ENCODE assay signal across 1 cellular context in the genomic region with DNA sequence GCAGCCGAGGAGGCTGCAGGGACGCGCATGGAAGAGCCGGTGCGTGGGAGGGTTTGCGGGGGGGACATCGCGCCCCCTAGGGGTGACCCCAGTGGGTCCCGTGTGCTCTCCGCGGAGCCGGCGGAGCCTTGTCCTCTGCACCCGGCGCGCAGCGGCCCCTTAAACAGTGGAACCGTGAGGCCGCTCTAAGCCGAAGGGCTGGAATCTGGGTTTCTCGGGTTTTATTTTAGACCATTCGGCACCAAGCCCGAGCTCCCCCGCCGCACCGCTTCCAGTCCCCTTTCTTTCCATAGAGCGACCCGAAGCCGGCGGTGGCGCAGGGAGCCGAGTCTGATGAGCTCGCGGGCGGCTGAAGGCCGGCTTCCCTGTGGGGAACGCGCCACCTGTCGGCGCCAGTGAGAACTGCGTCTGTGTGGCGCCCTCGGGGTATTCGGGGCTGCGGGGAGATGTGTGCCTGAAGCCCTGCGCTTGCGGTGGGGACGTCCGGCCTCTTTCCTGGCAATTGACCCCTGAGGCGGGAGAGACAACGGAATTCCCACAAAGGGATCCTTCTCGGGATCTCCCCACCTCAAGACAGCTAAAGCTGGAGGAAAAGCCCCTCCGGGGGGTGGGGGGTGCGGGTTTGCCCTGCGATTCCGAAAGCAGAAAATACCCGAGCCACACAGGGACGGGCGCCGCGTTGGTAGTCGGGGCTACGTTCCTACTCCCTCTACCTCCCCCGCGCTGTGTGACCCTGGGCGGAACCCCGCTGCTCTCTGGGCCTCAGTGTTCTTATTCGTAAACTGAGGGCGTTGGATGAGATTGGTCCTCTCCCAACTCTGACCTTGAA.
TF ChIP-seq lines count a peak whose summit lies in the region.

No MANE protein-coding gene starts in this region.

TF ChIP-seq in K562, 482 proteins besides CTCF, POLR2A, EP300 and RAD21 (continued from another document and continues in another):
- TF ChIP-seq, protein P1, sequence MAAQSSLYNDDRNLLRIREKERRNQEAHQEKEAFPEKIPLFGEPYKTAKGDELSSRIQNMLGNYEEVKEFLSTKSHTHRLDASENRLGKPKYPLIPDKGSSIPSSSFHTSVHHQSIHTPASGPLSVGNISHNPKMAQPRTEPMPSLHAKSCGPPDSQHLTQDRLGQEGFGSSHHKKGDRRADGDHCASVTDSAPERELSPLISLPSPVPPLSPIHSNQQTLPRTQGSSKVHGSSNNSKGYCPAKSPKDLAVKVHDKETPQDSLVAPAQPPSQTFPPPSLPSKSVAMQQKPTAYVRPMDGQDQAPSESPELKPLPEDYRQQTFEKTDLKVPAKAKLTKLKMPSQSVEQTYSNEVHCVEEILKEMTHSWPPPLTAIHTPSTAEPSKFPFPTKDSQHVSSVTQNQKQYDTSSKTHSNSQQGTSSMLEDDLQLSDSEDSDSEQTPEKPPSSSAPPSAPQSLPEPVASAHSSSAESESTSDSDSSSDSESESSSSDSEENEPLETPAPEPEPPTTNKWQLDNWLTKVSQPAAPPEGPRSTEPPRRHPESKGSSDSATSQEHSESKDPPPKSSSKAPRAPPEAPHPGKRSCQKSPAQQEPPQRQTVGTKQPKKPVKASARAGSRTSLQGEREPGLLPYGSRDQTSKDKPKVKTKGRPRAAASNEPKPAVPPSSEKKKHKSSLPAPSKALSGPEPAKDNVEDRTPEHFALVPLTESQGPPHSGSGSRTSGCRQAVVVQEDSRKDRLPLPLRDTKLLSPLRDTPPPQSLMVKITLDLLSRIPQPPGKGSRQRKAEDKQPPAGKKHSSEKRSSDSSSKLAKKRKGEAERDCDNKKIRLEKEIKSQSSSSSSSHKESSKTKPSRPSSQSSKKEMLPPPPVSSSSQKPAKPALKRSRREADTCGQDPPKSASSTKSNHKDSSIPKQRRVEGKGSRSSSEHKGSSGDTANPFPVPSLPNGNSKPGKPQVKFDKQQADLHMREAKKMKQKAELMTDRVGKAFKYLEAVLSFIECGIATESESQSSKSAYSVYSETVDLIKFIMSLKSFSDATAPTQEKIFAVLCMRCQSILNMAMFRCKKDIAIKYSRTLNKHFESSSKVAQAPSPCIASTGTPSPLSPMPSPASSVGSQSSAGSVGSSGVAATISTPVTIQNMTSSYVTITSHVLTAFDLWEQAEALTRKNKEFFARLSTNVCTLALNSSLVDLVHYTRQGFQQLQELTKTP (IDR thresholded peaks at IDR 0.05; ENCODE audit: low read depth in 1 of 2, partially characterized antibody in 2 of 2): no peak
- TF ChIP-seq, protein P2, sequence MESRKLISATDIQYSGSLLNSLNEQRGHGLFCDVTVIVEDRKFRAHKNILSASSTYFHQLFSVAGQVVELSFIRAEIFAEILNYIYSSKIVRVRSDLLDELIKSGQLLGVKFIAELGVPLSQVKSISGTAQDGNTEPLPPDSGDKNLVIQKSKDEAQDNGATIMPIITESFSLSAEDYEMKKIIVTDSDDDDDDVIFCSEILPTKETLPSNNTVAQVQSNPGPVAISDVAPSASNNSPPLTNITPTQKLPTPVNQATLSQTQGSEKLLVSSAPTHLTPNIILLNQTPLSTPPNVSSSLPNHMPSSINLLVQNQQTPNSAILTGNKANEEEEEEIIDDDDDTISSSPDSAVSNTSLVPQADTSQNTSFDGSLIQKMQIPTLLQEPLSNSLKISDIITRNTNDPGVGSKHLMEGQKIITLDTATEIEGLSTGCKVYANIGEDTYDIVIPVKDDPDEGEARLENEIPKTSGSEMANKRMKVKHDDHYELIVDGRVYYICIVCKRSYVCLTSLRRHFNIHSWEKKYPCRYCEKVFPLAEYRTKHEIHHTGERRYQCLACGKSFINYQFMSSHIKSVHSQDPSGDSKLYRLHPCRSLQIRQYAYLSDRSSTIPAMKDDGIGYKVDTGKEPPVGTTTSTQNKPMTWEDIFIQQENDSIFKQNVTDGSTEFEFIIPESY (CRISPR knock-in tag; IDR thresholded peaks at IDR 0.05): peak; percentile 97
- no peak for TF ChIP-seq ZNF124 (CRISPR knock-in tag; IDR thresholded peaks at IDR 0.05)
- no peak for TF ChIP-seq MECOM (CRISPR knock-in tag; IDR thresholded peaks at IDR 0.05)
- TF ChIP-seq IRF2 (CRISPR knock-in tag; IDR thresholded peaks at IDR 0.05): no peak
- no peak for TF ChIP-seq ZNF253 (CRISPR knock-in tag; conservative IDR thresholded peaks at IDR 0.05)
- TF ChIP-seq FOXK1 (CRISPR knock-in tag; IDR thresholded peaks at IDR 0.05; ENCODE audit: borderline replicate concordance): no peak
- no peak for TF ChIP-seq ZBTB12 (CRISPR knock-in tag; IDR thresholded peaks at IDR 0.05)
- TF ChIP-seq NFXL1 (CRISPR knock-in tag; IDR thresholded peaks at IDR 0.05): no peak
- no peak for TF ChIP-seq ZKSCAN3 (CRISPR knock-in tag; IDR thresholded peaks at IDR 0.05)
- no peak for TF ChIP-seq NCOR1 (IDR thresholded peaks at IDR 0.05)
- TF ChIP-seq NR3C1 (CRISPR knock-in tag; IDR thresholded peaks at IDR 0.05): no peak
- TF ChIP-seq HNRNPLL (IDR thresholded peaks at IDR 0.05; ENCODE audit: low read depth, low read length, poor library complexity, severe bottlenecking): no peak
- no peak for TF ChIP-seq SP2 (IDR thresholded peaks at IDR 0.05; ENCODE audit: extremely low read depth, low read depth, low read length, poor library complexity, severe bottlenecking)
- TF ChIP-seq, protein P3, sequence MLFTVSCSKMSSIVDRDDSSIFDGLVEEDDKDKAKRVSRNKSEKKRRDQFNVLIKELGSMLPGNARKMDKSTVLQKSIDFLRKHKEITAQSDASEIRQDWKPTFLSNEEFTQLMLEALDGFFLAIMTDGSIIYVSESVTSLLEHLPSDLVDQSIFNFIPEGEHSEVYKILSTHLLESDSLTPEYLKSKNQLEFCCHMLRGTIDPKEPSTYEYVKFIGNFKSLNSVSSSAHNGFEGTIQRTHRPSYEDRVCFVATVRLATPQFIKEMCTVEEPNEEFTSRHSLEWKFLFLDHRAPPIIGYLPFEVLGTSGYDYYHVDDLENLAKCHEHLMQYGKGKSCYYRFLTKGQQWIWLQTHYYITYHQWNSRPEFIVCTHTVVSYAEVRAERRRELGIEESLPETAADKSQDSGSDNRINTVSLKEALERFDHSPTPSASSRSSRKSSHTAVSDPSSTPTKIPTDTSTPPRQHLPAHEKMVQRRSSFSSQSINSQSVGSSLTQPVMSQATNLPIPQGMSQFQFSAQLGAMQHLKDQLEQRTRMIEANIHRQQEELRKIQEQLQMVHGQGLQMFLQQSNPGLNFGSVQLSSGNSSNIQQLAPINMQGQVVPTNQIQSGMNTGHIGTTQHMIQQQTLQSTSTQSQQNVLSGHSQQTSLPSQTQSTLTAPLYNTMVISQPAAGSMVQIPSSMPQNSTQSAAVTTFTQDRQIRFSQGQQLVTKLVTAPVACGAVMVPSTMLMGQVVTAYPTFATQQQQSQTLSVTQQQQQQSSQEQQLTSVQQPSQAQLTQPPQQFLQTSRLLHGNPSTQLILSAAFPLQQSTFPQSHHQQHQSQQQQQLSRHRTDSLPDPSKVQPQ (CRISPR knock-in tag; IDR thresholded peaks at IDR 0.05; ENCODE audit: borderline replicate concordance): no peak
- no peak for TF ChIP-seq ZC3H4 (CRISPR knock-in tag; IDR thresholded peaks at IDR 0.05; ENCODE audit: borderline replicate concordance)
- no peak for TF ChIP-seq PATZ1 (CRISPR knock-in tag; IDR thresholded peaks at IDR 0.05; ENCODE audit: borderline replicate concordance)
- no peak for TF ChIP-seq BRD9 (IDR thresholded peaks at IDR 0.05; ENCODE audit: low read depth, partially characterized antibody)
- TF ChIP-seq, protein P4, sequence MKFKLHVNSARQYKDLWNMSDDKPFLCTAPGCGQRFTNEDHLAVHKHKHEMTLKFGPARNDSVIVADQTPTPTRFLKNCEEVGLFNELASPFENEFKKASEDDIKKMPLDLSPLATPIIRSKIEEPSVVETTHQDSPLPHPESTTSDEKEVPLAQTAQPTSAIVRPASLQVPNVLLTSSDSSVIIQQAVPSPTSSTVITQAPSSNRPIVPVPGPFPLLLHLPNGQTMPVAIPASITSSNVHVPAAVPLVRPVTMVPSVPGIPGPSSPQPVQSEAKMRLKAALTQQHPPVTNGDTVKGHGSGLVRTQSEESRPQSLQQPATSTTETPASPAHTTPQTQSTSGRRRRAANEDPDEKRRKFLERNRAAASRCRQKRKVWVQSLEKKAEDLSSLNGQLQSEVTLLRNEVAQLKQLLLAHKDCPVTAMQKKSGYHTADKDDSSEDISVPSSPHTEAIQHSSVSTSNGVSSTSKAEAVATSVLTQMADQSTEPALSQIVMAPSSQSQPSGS (CRISPR knock-in tag; IDR thresholded peaks at IDR 0.05): no peak
- no peak for TF ChIP-seq ZNF143 (CRISPR knock-in tag; IDR thresholded peaks at IDR 0.05)
- no peak for TF ChIP-seq ZNF584 (CRISPR knock-in tag; IDR thresholded peaks at IDR 0.05; ENCODE audit: low read depth)
- TF ChIP-seq, protein P5, sequence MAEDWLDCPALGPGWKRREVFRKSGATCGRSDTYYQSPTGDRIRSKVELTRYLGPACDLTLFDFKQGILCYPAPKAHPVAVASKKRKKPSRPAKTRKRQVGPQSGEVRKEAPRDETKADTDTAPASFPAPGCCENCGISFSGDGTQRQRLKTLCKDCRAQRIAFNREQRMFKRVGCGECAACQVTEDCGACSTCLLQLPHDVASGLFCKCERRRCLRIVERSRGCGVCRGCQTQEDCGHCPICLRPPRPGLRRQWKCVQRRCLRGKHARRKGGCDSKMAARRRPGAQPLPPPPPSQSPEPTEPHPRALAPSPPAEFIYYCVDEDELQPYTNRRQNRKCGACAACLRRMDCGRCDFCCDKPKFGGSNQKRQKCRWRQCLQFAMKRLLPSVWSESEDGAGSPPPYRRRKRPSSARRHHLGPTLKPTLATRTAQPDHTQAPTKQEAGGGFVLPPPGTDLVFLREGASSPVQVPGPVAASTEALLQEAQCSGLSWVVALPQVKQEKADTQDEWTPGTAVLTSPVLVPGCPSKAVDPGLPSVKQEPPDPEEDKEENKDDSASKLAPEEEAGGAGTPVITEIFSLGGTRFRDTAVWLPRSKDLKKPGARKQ (CRISPR knock-in tag; IDR thresholded peaks at IDR 0.05): peak; percentile 76; the same call in 1 of the 2 replicates
- no peak for TF ChIP-seq ZBED1 (IDR thresholded peaks at IDR 0.05)
- TF ChIP-seq, protein P6, sequence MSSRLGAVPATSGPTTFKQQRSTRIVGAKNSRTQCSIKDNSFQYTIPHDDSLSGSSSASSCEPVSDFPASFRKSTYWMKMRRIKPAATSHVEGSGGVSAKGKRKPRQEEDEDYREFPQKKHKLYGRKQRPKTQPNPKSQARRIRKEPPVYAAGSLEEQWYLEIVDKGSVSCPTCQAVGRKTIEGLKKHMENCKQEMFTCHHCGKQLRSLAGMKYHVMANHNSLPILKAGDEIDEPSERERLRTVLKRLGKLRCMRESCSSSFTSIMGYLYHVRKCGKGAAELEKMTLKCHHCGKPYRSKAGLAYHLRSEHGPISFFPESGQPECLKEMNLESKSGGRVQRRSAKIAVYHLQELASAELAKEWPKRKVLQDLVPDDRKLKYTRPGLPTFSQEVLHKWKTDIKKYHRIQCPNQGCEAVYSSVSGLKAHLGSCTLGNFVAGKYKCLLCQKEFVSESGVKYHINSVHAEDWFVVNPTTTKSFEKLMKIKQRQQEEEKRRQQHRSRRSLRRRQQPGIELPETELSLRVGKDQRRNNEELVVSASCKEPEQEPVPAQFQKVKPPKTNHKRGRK (tag; IDR thresholded peaks at IDR 0.05): no peak
- TF ChIP-seq SMC3 (conservative IDR thresholded peaks at IDR 0.05; ENCODE audit: insufficient read depth, low read depth, low read length): peak; percentile 97
- TF ChIP-seq ARID3B (CRISPR knock-in tag; IDR thresholded peaks at IDR 0.05; ENCODE audit: borderline replicate concordance): no peak
- TF ChIP-seq LEF1 (IDR thresholded peaks at IDR 0.05): no peak
- TF ChIP-seq ZNF282 (CRISPR knock-in tag; IDR thresholded peaks at IDR 0.05): no peak
- no peak for TF ChIP-seq USF1 (CRISPR knock-in tag; IDR thresholded peaks at IDR 0.05)
- no peak for TF ChIP-seq L3MBTL2 (IDR thresholded peaks at IDR 0.05)
- no peak for TF ChIP-seq PHF21A (IDR thresholded peaks at IDR 0.05; ENCODE audit: borderline replicate concordance, low read depth)
- no peak for TF ChIP-seq SRSF9 (IDR thresholded peaks at IDR 0.05; ENCODE audit: borderline replicate concordance, low read depth, low read length)
- TF ChIP-seq ZNF184 (CRISPR knock-in tag; IDR thresholded peaks at IDR 0.05): no peak
- TF ChIP-seq NFIC (IDR thresholded peaks at IDR 0.05): no peak
- TF ChIP-seq ZNF347 (CRISPR knock-in tag; IDR thresholded peaks at IDR 0.05; ENCODE audit: low read depth): no peak
- no peak for TF ChIP-seq KLF6 (CRISPR knock-in tag; IDR thresholded peaks at IDR 0.05; ENCODE audit: borderline replicate concordance)
- no peak for TF ChIP-seq FUS (optimal IDR thresholded peaks at IDR 0.05; ENCODE audit: low read depth, low read length)
- TF ChIP-seq ETV1 (tag; conservative IDR thresholded peaks at IDR 0.05; ENCODE audit: low read depth): no peak
